Comparison of ENCODE assay signal across 13 cellular contexts in the genomic region with DNA sequence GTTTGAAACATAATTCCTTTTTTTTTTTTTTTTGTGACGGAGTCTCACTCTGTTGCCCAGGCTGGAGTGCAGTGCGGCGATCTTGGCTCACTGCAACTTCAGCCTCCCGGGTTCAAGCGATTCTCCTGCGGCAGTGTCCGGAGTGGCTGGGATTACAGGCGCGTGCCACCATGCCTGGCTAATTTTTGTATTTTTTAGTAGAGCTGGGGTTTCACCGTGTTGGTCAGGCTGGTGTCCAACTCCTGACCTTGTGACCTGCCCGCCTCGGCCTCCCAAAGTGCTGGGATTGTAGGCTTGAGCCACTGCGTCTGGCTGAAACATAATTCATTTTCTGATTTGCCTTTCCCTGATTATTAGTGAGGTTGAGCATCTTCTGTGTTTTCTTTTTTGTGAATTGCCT. TPM values are rescaled to one million over a fixed set of nuclear protein-coding genes. Genes with fewer than 3 reads are reported as not detected.
DNase-seq lines count a peak whose midpoint lies in the region; ATAC-seq, FAIRE-seq and TF ChIP-seq lines count a peak whose summit lies in the region.
"Not testable (repeated sequence)": the region's sequence is repeated elsewhere in the genome, so short reads cannot be mapped to it uniquely, and the experiment has no call there.
"Had no signal": no experiment of that assay in that cellular context is flagged by ENCODE, and none has a peak within 500 bp of the region (broad histone marks: within the 10 kb centered on the region; RNA-seq: fewer than 3 reads in every experiment).

No MANE protein-coding gene starts in this region.

- peak overlapping the region; percentile 90; the same call in 1 of the 2 replicates for H3K9ac ChIP-seq in HepG2 (ENCODE audit: insufficient read depth, low read depth, low read length)

- TF ChIP-seq RAD21 in HepG2 (CRISPR knock-in tag; IDR thresholded peaks at IDR 0.05) = not testable (repeated sequence)

- not testable (repeated sequence) for H3K36me3 ChIP-seq in CD8-positive, alpha-beta memory T cell (ENCODE audit: insufficient read depth, low read length)
- H3K36me3 ChIP-seq in MG63 (peaks cover 37% of the 10 kb centered on the region), HepG2 (replicated peaks in 1 of 2; ENCODE audit: control insufficient read depth in 1 of 2, insufficient read depth in 2 of 2, low read length in 2 of 2) (peaks cover 0 to 22% of the 10 kb centered on the region in 2 experiments; a peak in 3 of 5 replicates), neuron (ENCODE audit: insufficient read depth, low read length) (peaks cover 34% of the 10 kb centered on the region)

- not testable (repeated sequence) for BruUV-seq in HepG2 (replicated peaks; lab: Mats Ljungman, UMichigan)

- H3K4me3 ChIP-seq in CD8-positive, alpha-beta memory T cell (ENCODE audit: low read length); HepG2 (replicated peaks in 1 of 3; ENCODE audit: insufficient read depth in 1 of 3, low read depth in 2 of 3, low read length in 3 of 3): not testable (repeated sequence)
- peak overlapping the region; percentile 86 for H3K4me3 ChIP-seq in MG63
- peak overlapping the region; percentile 91 for H3K4me3 ChIP-seq in neuron (ENCODE audit: low read length)

- DNase-seq in CD8-positive, alpha-beta memory T cell; MG63; activated B cell treated with CpG ODN at 0.5 μM for 24 hours; activated naive CD4-positive, alpha-beta T cell treated with anti-CD3 and anti-CD28 coated beads for 36 hours; HepG2 (ENCODE audit: low spot score): not testable (repeated sequence)
- peak; percentile 26 for DNase-seq in chondrocyte (ENCODE audit: low spot score)

- intact Hi-C loops in activated B cell treated with CpG ODN at 0.5 μM for 24 hours (cut with micrococcal nuclease) = loop anchor here (2.0 to 10.0 kb wide), 2 partner anchors 91 to 183 kb away; a partner anchor contains a TSS
- intact Hi-C loops in activated naive CD4-positive, alpha-beta T cell treated with anti-CD3 and anti-CD28 coated beads for 36 hours (cut with micrococcal nuclease) = loop anchor here (10.0 kb wide), 2 partner anchors 181 to 219 kb away; a partner anchor contains a TSS
- intact Hi-C loops in HepG2 (cut with micrococcal nuclease; ENCODE audit: unreplicated experiment) = not testable (repeated sequence)

- H4K20me1 ChIP-seq in HepG2 (ENCODE audit: insufficient read depth, low read length) = not testable (repeated sequence)

- not testable (repeated sequence) for ATAC-seq in activated B cell treated with CpG ODN at 0.5 μM for 24 hours (ENCODE audit: low read depth); HepG2

- not testable (repeated sequence) for TF ChIP-seq EP300 in HepG2 (IDR thresholded peaks at IDR 0.05; ENCODE audit: low read depth in 2 of 2, low read length in 2 of 2); HepG2 (CRISPR knock-in tag; IDR thresholded peaks at IDR 0.05; ENCODE audit: borderline replicate concordance)

- not testable (repeated sequence) for TF ChIP-seq CTCF in activated B cell treated with CpG ODN at 0.5 μM for 24 hours (IDR thresholded peaks at IDR 0.05); chondrocyte (IDR thresholded peaks at IDR 0.05); HepG2 (CRISPR knock-in tag; IDR thresholded peaks at IDR 0.05)

- peak overlapping the region in 6 of 8 donors; percentile 47 to 78 (median 66) for H3K27ac Mint-ChIP-seq in CD8-positive, alpha-beta memory T cell
- H3K27ac Mint-ChIP-seq in activated B cell treated with CpG ODN at 0.5 μM for 24 hours; activated naive CD4-positive, alpha-beta T cell treated with anti-CD3 and anti-CD28 coated beads for 36 hours: not testable (repeated sequence)
- H3K27ac Mint-ChIP-seq in chondrocyte (ENCODE audit: unreplicated experiment) = peak overlapping the region; percentile 27

- POLR2A ChIA-PET in CD8-positive, alpha-beta memory T cell (lab: Charles Lee) = not testable (repeated sequence)
- POLR2A ChIA-PET in activated B cell treated with CpG ODN at 0.5 μM for 24 hours (lab: Charles Lee) (interaction anchor here (0.6 kb wide), 1 partner anchor 1472 kb away, joined by 12 read pairs; a partner anchor contains a TSS), HepG2 (lab: Yijun Ruan, JAX) (interaction anchor here (0.7 kb wide), 1 partner anchor 1981 kb away, joined by 3 read pairs; no protein-coding TSS in a partner anchor)

- H3K27ac ChIP-seq in CD8-positive, alpha-beta memory T cell (ENCODE audit: low read depth, low read length); HepG2 (ENCODE audit: extremely low read length, insufficient read depth, low read length): not testable (repeated sequence)

- 93% methylated on average over 12 of the region's 13 CpGs for WGBS in HepG2 (ENCODE audit: low lambda C conversion rate)

- H2AFZ ChIP-seq in HepG2 (ENCODE audit: low read length); neuron (ENCODE audit: low read depth, low read length): not testable (repeated sequence)

- not testable (repeated sequence) for TF ChIP-seq POLR2A in HepG2 (IDR thresholded peaks at IDR 0.05; ENCODE audit: insufficient read depth in 1 of 2, low read depth in 2 of 2, low read length in 2 of 2)

- not testable (repeated sequence) for H3K27me3 Mint-ChIP-seq in CD8-positive, alpha-beta memory T cell; activated B cell treated with CpG ODN at 0.5 μM for 24 hours; activated naive CD4-positive, alpha-beta T cell treated with anti-CD3 and anti-CD28 coated beads for 36 hours (ENCODE audit: low read depth); chondrocyte (ENCODE audit: low read depth)

- H3K4me2 ChIP-seq in HepG2 (ENCODE audit: low read depth, low read length) = peak overlapping the region; percentile 76

- not testable (repeated sequence) for FAIRE-seq in HepG2 (lab: Jason Lieb, UNC)

- in situ Hi-C loops in HepG2 (cut with HindIII; ENCODE audit: extremely low pct_ligation_motif_present, low pct_unique_long_range_greater_than_20kb) = not testable (repeated sequence)

- not testable (repeated sequence) for H3K9me3 Mint-ChIP-seq in CD8-positive, alpha-beta memory T cell; activated B cell treated with CpG ODN at 0.5 μM for 24 hours; activated naive CD4-positive, alpha-beta T cell treated with anti-CD3 and anti-CD28 coated beads for 36 hours; chondrocyte (ENCODE audit: low read depth)

- not testable (repeated sequence) for H3K27me3 ChIP-seq in CD8-positive, alpha-beta memory T cell (ENCODE audit: insufficient read depth, low read length, poor library complexity, severe bottlenecking); MG63; HepG2 (ENCODE audit: control insufficient read depth in 1 of 2, insufficient read depth in 2 of 2, low read length in 2 of 2); neuron (ENCODE audit: insufficient read depth, low read length)

- peaks cover 41 to 56% (median 47%) of the 10 kb centered on the region in 3 donors for H3K4me1 Mint-ChIP-seq in CD8-positive, alpha-beta memory T cell
- peaks cover 21% of the 10 kb centered on the region for H3K4me1 Mint-ChIP-seq in activated B cell treated with CpG ODN at 0.5 μM for 24 hours
- peaks cover 38% of the 10 kb centered on the region for H3K4me1 Mint-ChIP-seq in activated naive CD4-positive, alpha-beta T cell treated with anti-CD3 and anti-CD28 coated beads for 36 hours (ENCODE audit: low read depth)
- peaks cover 20% of the 10 kb centered on the region for H3K4me1 Mint-ChIP-seq in chondrocyte (ENCODE audit: low read depth)

- H3K4me1 ChIP-seq in CD8-positive, alpha-beta memory T cell (ENCODE audit: insufficient read depth, low read length); neuron (ENCODE audit: insufficient read depth, low read length): not testable (repeated sequence)
- H3K4me1 ChIP-seq in HepG2 (ENCODE audit: insufficient read depth, low read length) = peaks cover 19% of the 10 kb centered on the region

- peak overlapping the region; percentile 64 to 84 (median 72) for H3K4me3 Mint-ChIP-seq in CD8-positive, alpha-beta memory T cell
- H3K4me3 Mint-ChIP-seq in activated B cell treated with CpG ODN at 0.5 μM for 24 hours (peak overlapping the region; percentile 9), chondrocyte (ENCODE audit: unreplicated experiment) (peak overlapping the region; percentile 52)
- peak overlapping the region; percentile 53 for H3K4me3 Mint-ChIP-seq in activated naive CD4-positive, alpha-beta T cell treated with anti-CD3 and anti-CD28 coated beads for 36 hours

- not testable (repeated sequence) for H3K9me3 ChIP-seq in CD8-positive, alpha-beta memory T cell (ENCODE audit: low read length); MG63; HepG2 (ENCODE audit: low read length); neuron (ENCODE audit: low read length)

- H3K36me3 Mint-ChIP-seq in CD8-positive, alpha-beta memory T cell = peaks cover 0 to 48% (median 12%) of the 10 kb centered on the region in 3 donors
- peaks cover 42% of the 10 kb centered on the region for H3K36me3 Mint-ChIP-seq in activated B cell treated with CpG ODN at 0.5 μM for 24 hours (ENCODE audit: low read depth)
- peaks cover 16% of the 10 kb centered on the region for H3K36me3 Mint-ChIP-seq in activated naive CD4-positive, alpha-beta T cell treated with anti-CD3 and anti-CD28 coated beads for 36 hours (ENCODE audit: low read depth)
- peaks cover 18% of the 10 kb centered on the region for H3K36me3 Mint-ChIP-seq in chondrocyte (ENCODE audit: low read depth)

- H3K79me2 ChIP-seq in HepG2 (ENCODE audit: insufficient read depth, low read length) = peaks cover 28% of the 10 kb centered on the region

- CTCF ChIA-PET in CD8-positive, alpha-beta memory T cell (lab: Charles Lee); activated B cell treated with CpG ODN at 0.5 μM for 24 hours (lab: Charles Lee); HepG2 (lab: Yijun Ruan, JAX; ENCODE audit: low intra/inter-chr PET ratio, low total read pairs): not testable (repeated sequence)
- CTCF ChIA-PET in activated naive CD4-positive, alpha-beta T cell treated with anti-CD3 and anti-CD28 coated beads for 36 hours (lab: Charles Lee) = interaction anchor here (0.9 kb wide), 1 partner anchor 110 kb away, joined by 6 read pairs; no protein-coding TSS in a partner anchor

RNA-seq across cellular contexts. Expression of a gene that starts 16.6 kb away (rescaled TPM):
- total RNA-seq in CD8-positive, alpha-beta memory T cell = not detected
- polyA plus RNA-seq in CD8-positive, alpha-beta memory T cell = not detected
- not detected in 2 replicates for total RNA-seq in MG63 (2014; rRNA removed; shearing (Covaris generic); ENCODE audit: low replicate concordance)
- not detected in 2 replicates for total RNA-seq in activated B cell treated with CpG ODN at 0.5 μM for 24 hours
- total RNA-seq in activated naive CD4-positive, alpha-beta T cell treated with anti-CD3 and anti-CD28 coated beads for 36 hours = not detected
- total RNA-seq in chondrocyte = not detected in 3 replicates
- total RNA-seq in HepG2 (2016; rRNA removed; fragmentation: Illumina TruSeq; extraction: Trizol) = not detected in 2 replicates
- not detected in 2 replicates for total RNA-seq in HepG2 (2016; cell fraction: cytosol; rRNA removed; fragmentation: Illumina TruSeq; extraction: Trizol; ENCODE audit: low read depth)
- total RNA-seq in HepG2 (2016; cell fraction: insoluble cytoplasmic fraction; rRNA removed; fragmentation: Illumina TruSeq; extraction: Trizol) = not detected in 2 replicates
- total RNA-seq in HepG2 (2016; cell fraction: membrane; rRNA removed; fragmentation: Illumina TruSeq; extraction: Trizol) = not detected in 2 replicates
- total RNA-seq in HepG2 (2016; cell fraction: nucleus; rRNA removed; fragmentation: Illumina TruSeq; extraction: Trizol) = not detected in 2 replicates
- polyA plus RNA-seq in HepG2 (2011; rRNA removed) = not detected in 2 replicates
- polyA plus RNA-seq in HepG2 (2011; cell fraction: cytosol; rRNA removed) = not detected in 2 replicates
- polyA plus RNA-seq in HepG2 (2011; cell fraction: nucleus; rRNA removed) = not detected in 2 replicates
- polyA plus RNA-seq in HepG2 (2012) = not detected in 2 replicates
- polyA plus RNA-seq in HepG2 (2016; cell fraction: cytosol; fragmentation: Illumina TruSeq; extraction: Trizol; ENCODE audit: low read depth) = not detected in 2 replicates
- polyA plus RNA-seq in HepG2 (2016; cell fraction: insoluble cytoplasmic fraction; fragmentation: Illumina TruSeq; extraction: Trizol; ENCODE audit: low read depth) = not detected in 2 replicates
- not detected in 2 replicates for polyA plus RNA-seq in HepG2 (2016; cell fraction: membrane; fragmentation: Illumina TruSeq; extraction: Trizol; ENCODE audit: low read depth)
- not detected in 2 replicates for polyA plus RNA-seq in HepG2 (2016; cell fraction: nucleus; fragmentation: Illumina TruSeq; extraction: Trizol; ENCODE audit: insufficient read depth, low read depth)
- polyA minus RNA-seq in HepG2 (2011; rRNA and poly(A)+ RNA removed; ENCODE audit: low replicate concordance) = not detected in 2 replicates
- not detected in 2 replicates for polyA minus RNA-seq in HepG2 (2011; cell fraction: cytosol; rRNA and poly(A)+ RNA removed)
- polyA minus RNA-seq in HepG2 (2011; cell fraction: nucleus; rRNA and poly(A)+ RNA removed) = not detected in 2 replicates
- total RNA-seq: H1, heart right ventricle, IMR-90, left lung, mucosa of gallbladder, right lobe of liver had no signal
- polyA plus RNA-seq: heart right ventricle, IMR-90 had no signal

Comparison
In these comparisons a context has a peak if more than half of its experiments do, and no peak if none do; other contexts are left out.
1. H3K4me3 Mint-ChIP-seq: peak in every context shown above with its lines; median percentile 72 in CD8-positive, alpha-beta memory T cell; 53 in activated naive CD4-positive, alpha-beta T cell treated with anti-CD3 and anti-CD28 coated beads for 36 hours; 52 in chondrocyte; 9 in activated B cell treated with CpG ODN at 0.5 μM for 24 hours.